Comparison of ENCODE assay signal across 10 cellular contexts in genomic region chr13:99967498-99967883, GRCh38. TPM values are rescaled to one million over a fixed set of nuclear protein-coding genes. Genes with fewer than 3 reads are reported as not detected.
DNase-seq lines count a peak whose midpoint lies in the region; ATAC-seq and TF ChIP-seq lines count a peak whose summit lies in the region.
"Had no signal": no experiment of that assay in that cellular context is flagged by ENCODE, and none has a peak within 500 bp of the region (broad histone marks: within the 10 kb centered on the region; RNA-seq: fewer than 3 reads in every experiment).

No MANE protein-coding gene starts in this region.

- WGBS in mesenchymal stem cell = 56% methylated on average over 9 of the region's 9 CpGs

- H3K27me3 Mint-ChIP-seq in CD8-positive, alpha-beta T cell (ENCODE audit: low read depth) = peaks cover 61% of the 10 kb centered on the region
- peaks cover 68% of the 10 kb centered on the region for H3K27me3 Mint-ChIP-seq in activated naive CD8-positive, alpha-beta T cell treated with anti-CD3 and anti-CD28 coated beads, Interleukin-2, amount 10 ng/mL, durations not matched to agents 7 days and 5 days

- H3K4ac ChIP-seq in mesenchymal stem cell (ENCODE audit: low read depth in 1 of 2, low read length in 2 of 2) = no peak overlapping the region

- ATAC-seq in CD8-positive, alpha-beta T cell = no peak
- ATAC-seq in activated naive CD8-positive, alpha-beta T cell treated with anti-CD3 and anti-CD28 coated beads, Interleukin-2, amount 10 ng/mL, durations not matched to agents 7 days and 5 days (ENCODE audit: low read depth) = no peak
- ATAC-seq: esophagus mucosa, Right ventricle myocardium inferior had no signal

- H4K91ac ChIP-seq in mesenchymal stem cell (ENCODE audit: low read length) = no peak overlapping the region

- H3K27ac Mint-ChIP-seq in CD8-positive, alpha-beta T cell = no peak overlapping the region
- H3K27ac Mint-ChIP-seq in activated naive CD8-positive, alpha-beta T cell treated with anti-CD3 and anti-CD28 coated beads, Interleukin-2, amount 10 ng/mL, durations not matched to agents 7 days and 5 days = peak overlapping the region; percentile 39

- POLR2A ChIA-PET in CD8-positive, alpha-beta T cell (lab: Charles Lee) = no interaction called here
- POLR2A ChIA-PET in activated naive CD8-positive, alpha-beta T cell treated with anti-CD3 and anti-CD28 coated beads, Interleukin-2, amount 10 ng/mL, durations not matched to agents 7 days and 5 days (lab: Charles Lee) = no interaction called here

- no peak overlapping the region for H4K8ac ChIP-seq in mesenchymal stem cell (ENCODE audit: low read length)

- H2BK120ac ChIP-seq in mesenchymal stem cell (ENCODE audit: low read depth, low read length) = no peak overlapping the region

- H3K18ac ChIP-seq in mesenchymal stem cell (ENCODE audit: low read depth in 1 of 2, low read length in 2 of 2) = no peak overlapping the region

- H3K36me3 Mint-ChIP-seq in CD8-positive, alpha-beta T cell = no peaks in the 10 kb centered on the region
- H3K36me3 Mint-ChIP-seq in activated naive CD8-positive, alpha-beta T cell treated with anti-CD3 and anti-CD28 coated beads, Interleukin-2, amount 10 ng/mL, durations not matched to agents 7 days and 5 days = peaks cover 7% of the 10 kb centered on the region

- DNase-seq in CD8-positive, alpha-beta T cell = no peak
- DNase-seq in H7 = no peak
- no peak for DNase-seq in activated naive CD8-positive, alpha-beta T cell treated with anti-CD3 and anti-CD28 coated beads, Interleukin-2, amount 10 ng/mL, durations not matched to agents 7 days and 5 days
- DNase-seq in mesenchymal stem cell = no peak
- DNase-seq in iPS-NIHi7 (ENCODE audit: extremely low spot score) = no peak
- no peak for DNase-seq in NCI-H526 (lab: John Stamatoyannopoulos, UW)
- no peak for DNase-seq in activated gamma-delta T cell (lab: John Stamatoyannopoulos, UW)
- DNase-seq: activated CD4-positive, alpha-beta T cell treated with anti-CD3 and anti-CD28 coated beads for 4 hours had no signal

- intact Hi-C loops in CD8-positive, alpha-beta T cell (cut with DNase I, micrococcal nuclease) = no loop called here

- no peak overlapping the region for H3K9ac ChIP-seq in mesenchymal stem cell (ENCODE audit: low read length)

- peaks cover 8% of the 10 kb centered on the region for H3K79me1 ChIP-seq in mesenchymal stem cell (replicated peaks; ENCODE audit: low read length, poor library complexity, severe bottlenecking)

- no peak for TF ChIP-seq CTCF in CD8-positive, alpha-beta T cell (IDR thresholded peaks at IDR 0.05)

- H3K27me3 ChIP-seq in CD8-positive, alpha-beta T cell (ENCODE audit: insufficient read depth, low read length) = peaks cover 51% of the 10 kb centered on the region
- H3K27me3 ChIP-seq in H7 (ENCODE audit: control insufficient read depth, insufficient read depth, low read length) (peaks cover 32% of the 10 kb centered on the region), mesenchymal stem cell (ENCODE audit: control insufficient read depth in 1 of 2, insufficient read depth in 1 of 2, low read length in 2 of 2) (peaks cover 0 to 87% of the 10 kb centered on the region in 2 experiments)

- no peak overlapping the region for H3K23ac ChIP-seq in mesenchymal stem cell (ENCODE audit: low read length in 2 of 2)

- no peak overlapping the region for H2BK12ac ChIP-seq in mesenchymal stem cell (ENCODE audit: low read length in 2 of 2)

- H3K4me3 Mint-ChIP-seq in CD8-positive, alpha-beta T cell = peak overlapping the region; percentile 50
- H3K4me3 Mint-ChIP-seq in activated naive CD8-positive, alpha-beta T cell treated with anti-CD3 and anti-CD28 coated beads, Interleukin-2, amount 10 ng/mL, durations not matched to agents 7 days and 5 days = peak overlapping the region; percentile 1

- no peaks in the 10 kb centered on the region for H3K36me3 ChIP-seq in CD8-positive, alpha-beta T cell (ENCODE audit: insufficient read depth, low read length)
- peaks cover 7% of the 10 kb centered on the region for H3K36me3 ChIP-seq in H7 (replicated peaks; ENCODE audit: control insufficient read depth, insufficient read depth, low read length)
- peaks cover 0 to 10% of the 10 kb centered on the region in 2 experiments for H3K36me3 ChIP-seq in mesenchymal stem cell (ENCODE audit: control insufficient read depth in 1 of 2, insufficient read depth in 2 of 2, low read depth in 1 of 2, low read length in 2 of 2)

- peaks cover 25% of the 10 kb centered on the region for H3K4me1 Mint-ChIP-seq in CD8-positive, alpha-beta T cell (ENCODE audit: low read depth)
- H3K4me1 Mint-ChIP-seq in activated naive CD8-positive, alpha-beta T cell treated with anti-CD3 and anti-CD28 coated beads, Interleukin-2, amount 10 ng/mL, durations not matched to agents 7 days and 5 days = peaks cover 20% of the 10 kb centered on the region

- H3K9me3 Mint-ChIP-seq in CD8-positive, alpha-beta T cell = peaks cover 6% of the 10 kb centered on the region
- H3K9me3 Mint-ChIP-seq in activated naive CD8-positive, alpha-beta T cell treated with anti-CD3 and anti-CD28 coated beads, Interleukin-2, amount 10 ng/mL, durations not matched to agents 7 days and 5 days = peaks cover 4% of the 10 kb centered on the region

- H2BK5ac ChIP-seq in mesenchymal stem cell (ENCODE audit: low read depth, low read length, poor library complexity, severe bottlenecking) = no peak overlapping the region

- no peak overlapping the region for H3K27ac ChIP-seq in CD8-positive, alpha-beta T cell (ENCODE audit: low read depth, low read length)
- H3K27ac ChIP-seq in mesenchymal stem cell (ENCODE audit: low read length, poor library complexity, severe bottlenecking) = peak overlapping the region; percentile 83

- no peak overlapping the region for H3K4me3 ChIP-seq in CD8-positive, alpha-beta T cell (ENCODE audit: low read depth, low read length)
- H3K4me3 ChIP-seq in H7 (ENCODE audit: insufficient read depth, low read depth, low read length) (peak overlapping the region; percentile 96), mesenchymal stem cell (ENCODE audit: insufficient read depth in 1 of 2, low read depth in 1 of 2, low read length in 2 of 2) (no peak overlapping the region)

- no peak overlapping the region for H3K14ac ChIP-seq in mesenchymal stem cell (ENCODE audit: low read length in 2 of 2)

- H2AFZ ChIP-seq in mesenchymal stem cell (ENCODE audit: low read depth, low read length) = no peak overlapping the region

- H2BK15ac ChIP-seq in mesenchymal stem cell (ENCODE audit: low read depth, poor library complexity, severe bottlenecking) = no peak overlapping the region

- H3K9me3 ChIP-seq in CD8-positive, alpha-beta T cell (ENCODE audit: low read length) = peaks cover 7% of the 10 kb centered on the region
- peaks cover 4% of the 10 kb centered on the region for H3K9me3 ChIP-seq in mesenchymal stem cell (ENCODE audit: control insufficient read depth, low read length)

- H3K4me1 ChIP-seq in CD8-positive, alpha-beta T cell (ENCODE audit: insufficient read depth, low read length) = peaks cover 26% of the 10 kb centered on the region
- peaks cover 17% of the 10 kb centered on the region for H3K4me1 ChIP-seq in mesenchymal stem cell (ENCODE audit: control insufficient read depth, insufficient read depth, low read depth, low read length)

- H2AK5ac ChIP-seq in mesenchymal stem cell (ENCODE audit: low read length, severe bottlenecking) = no peak overlapping the region

- H3K4me2 ChIP-seq in mesenchymal stem cell (ENCODE audit: low read length, poor library complexity, severe bottlenecking) = peak overlapping the region; percentile 91

- CTCF ChIA-PET in CD8-positive, alpha-beta T cell (lab: Charles Lee) = no interaction called here

RNA-seq across cellular contexts. Expression of gene ZIC5, which starts 4.1 kb away (rescaled TPM):
- total RNA-seq in CD8-positive, alpha-beta T cell = not detected
- total RNA-seq in H7 (2014; rRNA removed; shearing (Covaris generic)) = 45.9 and 51.4 TPM in 2 replicates
- total RNA-seq in activated naive CD8-positive, alpha-beta T cell treated with anti-CD3 and anti-CD28 coated beads, Interleukin-2, amount 10 ng/mL, durations not matched to agents 7 days and 5 days = not detected
- not detected for polyA plus RNA-seq in mesenchymal stem cell (2013, experiment 1 of 2)
- polyA plus RNA-seq in mesenchymal stem cell (2013, experiment 2 of 2) = not detected
- total RNA-seq: esophagus mucosa, Right ventricle myocardium inferior had no signal

RNA-seq across cellular contexts. Expression of gene ZIC2, which starts 14.1 kb away (rescaled TPM):
- total RNA-seq in CD8-positive, alpha-beta T cell = not detected
- total RNA-seq in H7 (2014; rRNA removed; shearing (Covaris generic)) = 93.0 and 96.6 TPM in 2 replicates
- not detected for total RNA-seq in activated naive CD8-positive, alpha-beta T cell treated with anti-CD3 and anti-CD28 coated beads, Interleukin-2, amount 10 ng/mL, durations not matched to agents 7 days and 5 days
- not detected for polyA plus RNA-seq in mesenchymal stem cell (2013, experiment 1 of 2)
- polyA plus RNA-seq in mesenchymal stem cell (2013, experiment 2 of 2) = not detected
- total RNA-seq: Right ventricle myocardium inferior had no signal

Comparison
In these comparisons a context has a peak if more than half of its experiments do, and no peak if none do; other contexts are left out.
1. RNA of gene ZIC5, which starts 4.1 kb away (total RNA-seq): 45.9 to 51.4 TPM in H7; not detected in CD8-positive, alpha-beta T cell and not detected in activated naive CD8-positive, alpha-beta T cell treated with anti-CD3 and anti-CD28 coated beads, Interleukin-2, amount 10 ng/mL, durations not matched to agents 7 days and 5 days; every median in the first group is over 10 times any median in the second.
2. RNA of gene ZIC2, which starts 14.1 kb away (total RNA-seq): 93.0 to 96.6 TPM in H7; not detected in CD8-positive, alpha-beta T cell and not detected in activated naive CD8-positive, alpha-beta T cell treated with anti-CD3 and anti-CD28 coated beads, Interleukin-2, amount 10 ng/mL, durations not matched to agents 7 days and 5 days; every median in the first group is over 10 times any median in the second.